Comparison of ENCODE assay signal across 8 cellular contexts in genomic region chr10:43396061-43396927, GRCh38. TPM values are rescaled to one million over a fixed set of nuclear protein-coding genes. Genes with fewer than 3 reads are reported as not detected.
A peak's percentile ranks its signal among the peaks of the same experiment; 100 is the strongest.
DNase-seq lines count a peak whose midpoint lies in the region; ATAC-seq and TF ChIP-seq lines count a peak whose summit lies in the region.

No MANE protein-coding gene starts in this region.

- peak overlapping the region; percentile 98 for H3K9ac ChIP-seq in DND-41 (ENCODE audit: low read depth, low read length)

- peaks cover 74% of the 10 kb centered on the region for H3K36me3 ChIP-seq in DND-41 (ENCODE audit: insufficient read depth, low read length)

- H3K4me1 ChIP-seq in DND-41 (ENCODE audit: insufficient read depth, low read length) (peaks cover 77% of the 10 kb centered on the region), right cardiac atrium (ENCODE audit: control insufficient read depth, insufficient read depth, low read length) (peaks cover 10% of the 10 kb centered on the region)

- peaks cover 78% of the 10 kb centered on the region for H4K20me1 ChIP-seq in DND-41 (ENCODE audit: insufficient read depth, low read length)

- peak overlapping the region; percentile 62 to 73 for H3K4me3 ChIP-seq in DND-41 (ENCODE audit: low read depth in 1 of 2, low read length in 2 of 2)
- H3K4me3 ChIP-seq in right cardiac atrium (ENCODE audit: low read length) = peak overlapping the region; percentile 86

- 4% methylated on average over 70 of the region's 71 CpGs for WGBS in right cardiac atrium

- H2AFZ ChIP-seq in DND-41 (ENCODE audit: low read depth, low read length) = peak overlapping the region; percentile 34

- peak; percentile 67 for ATAC-seq in DND-41 (ENCODE audit: insufficient read depth, low read depth)
- peak; percentile 44 for ATAC-seq in GM21825 (IDR thresholded peaks at IDR 0.05; ENCODE audit: unreplicated experiment)
- peak; percentile 94 to 96 for ATAC-seq in right cardiac atrium

- H3K27ac Mint-ChIP-seq in progenitor cell of endocrine pancreas = peak overlapping the region; percentile 100

- H3K36me3 Mint-ChIP-seq in progenitor cell of endocrine pancreas (ENCODE audit: insufficient read depth) = peaks cover 23% of the 10 kb centered on the region

- H3K9me3 ChIP-seq in DND-41 (ENCODE audit: insufficient read depth, low read length, severe bottlenecking) = no peaks in the 10 kb centered on the region
- H3K9me3 ChIP-seq in right cardiac atrium (ENCODE audit: control insufficient read depth, low read length) = no peaks in the 10 kb centered on the region

- DNase-seq in DND-41 (peak; percentile 89), KG1 (lab: John Stamatoyannopoulos, UW) (peak; percentile 41), T-helper 1 cell (peak; percentile 49 to 83 (median 63)), anterior cingulate cortex (lab: John Stamatoyannopoulos, UW) (peak in 51 of 58 donors; percentile 19 to 89 (median 69)), right cardiac atrium (peak; percentile 81 to 94 (median 91)), progenitor cell of endocrine pancreas (ENCODE audit: low spot score, unreplicated experiment) (peak; percentile 64), cortex of kidney (lab: John Stamatoyannopoulos, UW) (no peak)

- H3K79me2 ChIP-seq in DND-41 (ENCODE audit: insufficient read depth, low read length) = peaks cover 99% of the 10 kb centered on the region

- H3K4me3 Mint-ChIP-seq in progenitor cell of endocrine pancreas (ENCODE audit: low read depth) = peak overlapping the region; percentile 94

- no peaks in the 10 kb centered on the region for H3K27me3 Mint-ChIP-seq in progenitor cell of endocrine pancreas

- peak overlapping the region; percentile 94 for H3K4me2 ChIP-seq in DND-41 (ENCODE audit: insufficient read depth, low read length)

- H3K27me3 ChIP-seq in DND-41 (ENCODE audit: insufficient read depth, low read length, poor library complexity) (no peaks in the 10 kb centered on the region), right cardiac atrium (ENCODE audit: control insufficient read depth, insufficient read depth) (no peaks in the 10 kb centered on the region)

- H3K9me3 Mint-ChIP-seq in progenitor cell of endocrine pancreas (ENCODE audit: low read depth) = no peaks in the 10 kb centered on the region

- intact Hi-C loops in right cardiac atrium (cut with DNase I) = loop anchor here in 1 of 4 donors (5.0 kb wide), 1 partner anchor 41 kb away; the partner anchor contains the start of gene ZNF487

- TF ChIP-seq CTCF in DND-41 (IDR thresholded peaks at IDR 0.05; ENCODE audit: borderline replicate concordance, extremely low read depth, low read length, poor library complexity, severe bottlenecking) = no peak
- no peak for TF ChIP-seq CTCF in progenitor cell of endocrine pancreas (IDR thresholded peaks at IDR 0.05; ENCODE audit: unreplicated experiment)

- peaks cover 42% of the 10 kb centered on the region for H3K4me1 Mint-ChIP-seq in progenitor cell of endocrine pancreas (ENCODE audit: low read depth)

- peak overlapping the region; percentile 99 for H3K27ac ChIP-seq in DND-41 (ENCODE audit: low read length)
- H3K27ac ChIP-seq in right cardiac atrium (ENCODE audit: low read length) = peak overlapping the region; percentile 94

RNA-seq across cellular contexts. Expression of gene HNRNPF, which starts 12.7 kb away (rescaled TPM):
- 10 to 100 TPM; 67.2 to 93.4 (median 77.2) TPM for total RNA-seq in right cardiac atrium
- polyA plus RNA-seq in right cardiac atrium = 41.6 TPM
- total RNA-seq in progenitor cell of endocrine pancreas = 211 and 221 TPM in 2 replicates

RNA-seq across cellular contexts. Expression of gene FXYD4, which starts 24.9 kb away (rescaled TPM):
- total RNA-seq in right cardiac atrium = not detected
- polyA plus RNA-seq in right cardiac atrium = not detected
- total RNA-seq in progenitor cell of endocrine pancreas = not detected in 2 replicates

RNA-seq across cellular contexts. Expression of gene ZNF487, which starts 40.6 kb away (rescaled TPM):
- total RNA-seq in right cardiac atrium = 1 to 10 TPM; 3.0 to 4.0 (median 3.4) TPM
- 4.2 TPM for polyA plus RNA-seq in right cardiac atrium
- 6.2 and 7.1 TPM in 2 replicates for total RNA-seq in progenitor cell of endocrine pancreas

Comparison
In these comparisons a context has a peak if more than half of its experiments do, and no peak if none do; other contexts are left out.
1. ATAC-seq: peak in every context shown above with its lines; median percentile 95 in right cardiac atrium; 67 in DND-41; 44 in GM21825.